Comparison of ENCODE assay signal across 24 cellular contexts in the genomic region with DNA sequence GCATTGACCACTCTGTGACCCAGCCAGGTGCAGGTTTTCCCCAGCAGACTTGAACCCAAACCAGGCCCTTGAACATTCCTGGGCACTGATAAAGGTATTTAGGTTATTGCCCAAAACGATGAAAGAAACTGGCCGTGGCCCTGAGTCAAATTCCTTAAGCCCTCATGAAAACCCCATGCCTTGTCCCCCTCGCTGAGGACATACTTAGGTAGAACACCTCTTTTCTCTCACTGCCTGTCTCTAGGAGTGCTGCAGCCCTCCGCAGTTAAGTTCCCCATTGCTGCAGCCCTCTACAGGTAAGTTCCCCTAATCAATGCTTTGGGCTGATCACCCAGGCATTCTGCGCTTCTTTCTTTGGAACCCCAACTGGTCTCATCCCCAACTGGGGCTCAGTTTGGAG.
"Had no signal": no experiment of that assay in that cellular context is flagged by ENCODE, and none has a peak within 500 bp of the region (broad histone marks: within the 10 kb centered on the region; RNA-seq: fewer than 3 reads in every experiment).

No MANE protein-coding gene starts in this region.

- H3K27me3 Mint-ChIP-seq: progenitor cell of endocrine pancreas had no signal

- H3K9me3 ChIP-seq: left lung, right lobe of liver, suprapubic skin, thyroid gland, vagina had no signal

- H3K27ac ChIP-seq: coronary artery, left lung, neural progenitor cell, parathyroid adenoma, right lobe of liver, suprapubic skin, thyroid gland, vagina had no signal

- DNase-seq: dermis blood vessel endothelial cell; effector memory CD4-positive, alpha-beta T cell; erythroblast; left cardiac atrium; left lung; mesenchymal stem cell; midbrain; naive thymus-derived CD4-positive, alpha-beta T cell; right lobe of liver; small intestine; stimulated activated CD4-positive, alpha-beta T cell treated with anti-CD3 and anti-CD28 coated beads, Interleukin-15, amount 100 ng/mL, for 24 hours; stimulated activated CD4-positive, alpha-beta T cell treated with anti-CD3 and anti-CD28 coated beads, Interleukin-2, amount 100 ng/mL, for 48 hours; stimulated activated CD8-positive, alpha-beta memory T cell treated with anti-CD3 and anti-CD28 coated beads, Interleukin-4, amount 100 ng/mL, for 48 hours; stimulated activated naive CD4-positive, alpha-beta T cell; stimulated activated naive CD8-positive, alpha-beta T cell treated with anti-CD3 and anti-CD28 coated beads, Interleukin-15, amount 100 ng/mL, for 72 hours; thyroid gland; trophoblast cell had no signal

- H3K27ac Mint-ChIP-seq: naive thymus-derived CD4-positive, alpha-beta T cell; nephron; neural progenitor cell; progenitor cell of endocrine pancreas had no signal

- H3K36me3 ChIP-seq: left lung, neural progenitor cell, right lobe of liver, suprapubic skin, thyroid gland, vagina had no signal

- H3K27me3 ChIP-seq: neural progenitor cell, right lobe of liver, thyroid gland, vagina had no signal

- H3K4me1 Mint-ChIP-seq: naive thymus-derived CD4-positive, alpha-beta T cell; nephron; neural progenitor cell; stimulated activated naive CD8-positive, alpha-beta T cell treated with anti-CD3 and anti-CD28 coated beads, Interleukin-15, amount 100 ng/mL, for 72 hours had no signal

- H3K4me3 Mint-ChIP-seq: naive thymus-derived CD4-positive, alpha-beta T cell; nephron; neural progenitor cell; stimulated activated naive CD8-positive, alpha-beta T cell treated with anti-CD3 and anti-CD28 coated beads, Interleukin-15, amount 100 ng/mL, for 72 hours had no signal

- H3K9me3 Mint-ChIP-seq: stimulated activated naive CD8-positive, alpha-beta T cell treated with anti-CD3 and anti-CD28 coated beads, Interleukin-15, amount 100 ng/mL, for 72 hours had no signal

- H3K4me1 ChIP-seq: left lung, parathyroid adenoma, right lobe of liver, suprapubic skin, thyroid gland, vagina had no signal

- H3K36me3 Mint-ChIP-seq: naive thymus-derived CD4-positive, alpha-beta T cell; neural progenitor cell had no signal

- ATAC-seq: left cardiac atrium; left lung; naive thymus-derived CD4-positive, alpha-beta T cell; right lobe of liver; stimulated activated naive CD8-positive, alpha-beta T cell treated with anti-CD3 and anti-CD28 coated beads, Interleukin-15, amount 100 ng/mL, for 72 hours had no signal

- H3K4me3 ChIP-seq: coronary artery, left lung, neural progenitor cell, right lobe of liver, suprapubic skin, thyroid gland, vagina had no signal
